ENCODE assay signal across 17 cellular contexts in genomic region chr18:12398625-12399024, GRCh38. TPM values are rescaled to one million over a fixed set of nuclear protein-coding genes. Genes with fewer than 3 reads are reported as not detected.
DNase-seq lines count a peak whose midpoint lies in the region; ATAC-seq, FAIRE-seq and TF ChIP-seq lines count a peak whose summit lies in the region.
"Had no signal": no experiment of that assay in that cellular context is flagged by ENCODE, and none has a peak within 500 bp of the region (broad histone marks: within the 10 kb centered on the region; RNA-seq: fewer than 3 reads in every experiment).

No MANE protein-coding gene starts in this region.

- H3K9me3 ChIP-seq in K562 (replicated peaks; ENCODE audit: control insufficient read depth, insufficient read depth, low read depth, low read length) = no peaks in the 10 kb centered on the region

- no peaks in the 10 kb centered on the region for H4K20me1 ChIP-seq in K562 (replicated peaks; ENCODE audit: control insufficient read depth, insufficient read depth, low read length)

- H2AFZ ChIP-seq in K562 (ENCODE audit: low read depth, low read length) = no peak overlapping the region

- POLR2A ChIA-PET in K562 (lab: Yijun Ruan, JAX) = interaction anchor here (0.6 kb wide), 1 partner anchor 486 kb away, joined by 5 read pairs; no protein-coding TSS in a partner anchor

- intact Hi-C loops in K562 (cut with micrococcal nuclease) = loop anchor here (5.0 kb wide), 1 partner anchor 134 kb away; no protein-coding TSS in a partner anchor
- intact Hi-C loops in posterior vena cava (cut with DNase I) = loop anchor here in 1 of 2 donors (5.0 kb wide), 1 partner anchor 259 kb away; the partner anchor contains the start of gene SPIRE1

- no peak for TF ChIP-seq RAD21 in K562 (CRISPR knock-in tag; conservative IDR thresholded peaks at IDR 0.05 in 1 of 2, IDR thresholded peaks at IDR 0.05 in 1 of 2)

- DNase-seq in AG08396 (ENCODE audit: low spot score) (peak; percentile 2), AG10803 (ENCODE audit: low read depth) (peak; percentile 30), K562 (ENCODE audit: extremely low read depth in 1 of 4, low spot score in 3 of 4) (no peak), posterior vena cava (ENCODE audit: low spot score) (peak; percentile 5), AG08395 (ENCODE audit: low spot score) (no peak)
- DNase-seq in stimulated activated naive CD4-positive, alpha-beta T cell treated with Interleukin-2 at 50 U/mL for 16 hours (lab: John Stamatoyannopoulos, UW) = no peak
- DNase-seq: ACHN; CD4-positive, alpha-beta T cell; DMS79 treated with DMSO at 0.1 percent for 48 hours; GF-D8; HCEC 1CT had no signal

- no peak overlapping the region for H3K9ac ChIP-seq in K562 (ENCODE audit: insufficient read depth in 1 of 2, low read depth in 2 of 2, low read length in 2 of 2)

- peaks cover 10 to 21% of the 10 kb centered on the region in 2 experiments; a peak in 4 of 5 replicates for H3K4me1 ChIP-seq in K562 (replicated peaks in 1 of 2; ENCODE audit: control insufficient read depth in 2 of 2, insufficient read depth in 2 of 2, low read length in 2 of 2)

- no peak overlapping the region for H3K4me3 ChIP-seq in AG10803 (ENCODE audit: low read length)
- H3K4me3 ChIP-seq in K562 = no peak overlapping the region
- H3K4me3 ChIP-seq: GM23338 had no signal

- TF ChIP-seq POLR2A in K562 (conservative IDR thresholded peaks at IDR 0.05) = no peak

- ATAC-seq in K562 = no peak
- no peak for ATAC-seq in HG02884 (IDR thresholded peaks at IDR 0.05; ENCODE audit: unreplicated experiment)
- ATAC-seq: GM23338 had no signal

- in situ Hi-C loops in K562 (cut with MboI) = loop anchor here (5.0 kb wide), 1 partner anchor 544 kb away; no protein-coding TSS in a partner anchor

- BruUV-seq in K562 (replicated peaks; lab: Mats Ljungman, UMichigan) = no TSS peak

- H3K27ac ChIP-seq in K562 (ENCODE audit: extremely low read depth, low read depth, low read length) = no peak overlapping the region
- H3K27ac ChIP-seq: C4-2B, HL-60 had no signal

- 67% methylated on average over 5 of the region's 5 CpGs for WGBS in K562 (ENCODE audit: insufficient coverage, low coverage, missing lambda C conversion rate)

- H3K4me2 ChIP-seq in K562 (ENCODE audit: insufficient read depth, low read length) = no peak overlapping the region
- H3K4me2 ChIP-seq: GM23338 had no signal

- CTCF ChIA-PET in K562 (lab: Yijun Ruan, JAX; ENCODE audit: low intra/inter-chr PET ratio) = interaction anchor here (0.7 kb wide), 1 partner anchor 43 kb away, joined by 3 read pairs; no protein-coding TSS in a partner anchor

- no peaks in the 10 kb centered on the region for H3K27me3 ChIP-seq in K562 (ENCODE audit: control insufficient read depth in 2 of 2, insufficient read depth in 2 of 2, low read length in 2 of 2)

- H3K79me2 ChIP-seq in K562 (ENCODE audit: control insufficient read depth, insufficient read depth, low read length) = no peaks in the 10 kb centered on the region

- no peak for TF ChIP-seq EP300 in K562 (IDR thresholded peaks at IDR 0.05; ENCODE audit: low read length)

- no peak for FAIRE-seq in K562 (lab: Jason Lieb, UNC)
- FAIRE-seq: A204.1, H54 had no signal

- H3K9me1 ChIP-seq in K562 (ENCODE audit: control insufficient read depth, insufficient read depth, low read length) = no peaks in the 10 kb centered on the region

- H3K36me3 ChIP-seq in K562 (ENCODE audit: control insufficient read depth, insufficient read depth, low read length) = no peaks in the 10 kb centered on the region

- no peak for TF ChIP-seq CTCF in AG10803 (conservative IDR thresholded peaks at IDR 0.05; ENCODE audit: low read length)
- no peak for TF ChIP-seq CTCF in K562 (IDR thresholded peaks at IDR 0.05 in 2 of 3, conservative IDR thresholded peaks at IDR 0.05 in 1 of 3; ENCODE audit: insufficient read depth in 2 of 3, low read depth in 1 of 3, low read length in 3 of 3)

TF ChIP-seq in K562, 482 proteins besides CTCF, POLR2A, EP300 and RAD21 (continues in another document):
- TF ChIP-seq ARID3B (CRISPR knock-in tag; IDR thresholded peaks at IDR 0.05; ENCODE audit: borderline replicate concordance) (no peak), EGR1 (conservative IDR thresholded peaks at IDR 0.05) (no peak), TCF7 (IDR thresholded peaks at IDR 0.05; ENCODE audit: borderline replicate concordance) (no peak), FOSL1 (tag; conservative IDR thresholded peaks at IDR 0.05) (no peak)
- TF ChIP-seq, protein P1, sequence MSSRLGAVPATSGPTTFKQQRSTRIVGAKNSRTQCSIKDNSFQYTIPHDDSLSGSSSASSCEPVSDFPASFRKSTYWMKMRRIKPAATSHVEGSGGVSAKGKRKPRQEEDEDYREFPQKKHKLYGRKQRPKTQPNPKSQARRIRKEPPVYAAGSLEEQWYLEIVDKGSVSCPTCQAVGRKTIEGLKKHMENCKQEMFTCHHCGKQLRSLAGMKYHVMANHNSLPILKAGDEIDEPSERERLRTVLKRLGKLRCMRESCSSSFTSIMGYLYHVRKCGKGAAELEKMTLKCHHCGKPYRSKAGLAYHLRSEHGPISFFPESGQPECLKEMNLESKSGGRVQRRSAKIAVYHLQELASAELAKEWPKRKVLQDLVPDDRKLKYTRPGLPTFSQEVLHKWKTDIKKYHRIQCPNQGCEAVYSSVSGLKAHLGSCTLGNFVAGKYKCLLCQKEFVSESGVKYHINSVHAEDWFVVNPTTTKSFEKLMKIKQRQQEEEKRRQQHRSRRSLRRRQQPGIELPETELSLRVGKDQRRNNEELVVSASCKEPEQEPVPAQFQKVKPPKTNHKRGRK (tag; IDR thresholded peaks at IDR 0.05) = peak; percentile 59; the same call in 1 of the 2 replicates

RNA-seq across cellular contexts. Expression of gene PRELID3A, which starts 9.1 kb away (rescaled TPM):
- 32.0 and 35.2 TPM in 2 replicates for total RNA-seq in K562 (2011; cell fraction: chromatin; rRNA removed; ENCODE audit: low replicate concordance)
- total RNA-seq in K562 (2011; cell fraction: nucleolus; rRNA removed) = 13.5 and 15.5 TPM in 2 replicates
- 12.5 and 14.7 TPM in 2 replicates for total RNA-seq in K562 (2011; cell fraction: nucleoplasm; rRNA removed)
- total RNA-seq in K562 (2014; rRNA removed) (5.3 and 5.4 TPM in 2 replicates), K562 (2014; rRNA removed; fragmentation: Illumina TruSeq; extraction: Trizol) (5.4 and 5.8 TPM in 2 replicates), K562 (2015; rRNA removed; fragmentation: Illumina TruSeq; extraction: Trizol) (5.4 and 6.6 TPM in 2 replicates), K562 (2021) (4.8 and 7.3 TPM in 2 replicates), posterior vena cava (1 to 10 TPM; 3.3 to 3.7 TPM)
- polyA plus RNA-seq in K562 (2011; rRNA removed) (5.7 and 6.2 TPM in 2 replicates), K562 (2014; fragmentation: Illumina TruSeq; extraction: Trizol) (5.1 and 5.4 TPM in 2 replicates), K562 (2014; fragmentation: Nextera tagmentation; extraction: Ambion mirVana) (under 1 TPM; 0.14 to 0.32 TPM), K562 (2014; rRNA removed) (7.8 and 14.3 TPM in 2 replicates)
- 3.5 and 4.1 TPM in 2 replicates for polyA plus RNA-seq in K562 (2011; cell fraction: cytosol; rRNA removed)
- 14.6 and 16.9 TPM in 2 replicates for polyA plus RNA-seq in K562 (2011; cell fraction: nucleus; rRNA removed)
- polyA plus RNA-seq in K562 (2012) = 5.3 and 5.4 TPM in 2 replicates
- 2.5 and 3.4 TPM in 2 replicates for polyA minus RNA-seq in K562 (2011; rRNA and poly(A)+ RNA removed)
- 1.8 and 2.6 TPM in 2 replicates for polyA minus RNA-seq in K562 (2011; cell fraction: cytosol; rRNA and poly(A)+ RNA removed)
- polyA minus RNA-seq in K562 (2011; cell fraction: nucleus; rRNA and poly(A)+ RNA removed) = 3.0 and 5.0 TPM in 2 replicates

RNA-seq across cellular contexts. Expression of gene AFG3L2, which starts 21.6 kb away (rescaled TPM):
- 77.0 and 155 TPM in 2 replicates for total RNA-seq in K562 (2011; cell fraction: chromatin; rRNA removed; ENCODE audit: low replicate concordance)
- total RNA-seq in K562 (2011; cell fraction: nucleolus; rRNA removed) = 51.5 and 52.8 TPM in 2 replicates
- total RNA-seq in K562 (2011; cell fraction: nucleoplasm; rRNA removed) = 70.2 and 77.7 TPM in 2 replicates
- total RNA-seq in K562 (2014; rRNA removed) = 87.1 and 99.4 TPM in 2 replicates
- total RNA-seq in K562 (2014; rRNA removed; fragmentation: Illumina TruSeq; extraction: Trizol) = 109 and 115 TPM in 2 replicates
- 94.4 and 97.2 TPM in 2 replicates for total RNA-seq in K562 (2015; rRNA removed; fragmentation: Illumina TruSeq; extraction: Trizol)
- 86.4 and 96.5 TPM in 2 replicates for total RNA-seq in K562 (2021)
- 61.3 and 82.2 TPM in 2 replicates for polyA plus RNA-seq in K562 (2011; rRNA removed)
- polyA plus RNA-seq in K562 (2011; cell fraction: cytosol; rRNA removed) = 33.6 and 43.6 TPM in 2 replicates
- 38.1 and 46.6 TPM in 2 replicates for polyA plus RNA-seq in K562 (2011; cell fraction: nucleus; rRNA removed)
- 47.9 and 71.2 TPM in 2 replicates for polyA plus RNA-seq in K562 (2012)
- polyA plus RNA-seq in K562 (2014; fragmentation: Illumina TruSeq; extraction: Trizol) = 79.0 and 84.0 TPM in 2 replicates
- polyA plus RNA-seq in K562 (2014; fragmentation: Nextera tagmentation; extraction: Ambion mirVana) = 10 to 100 TPM; 24.1 to 25.6 TPM
- polyA plus RNA-seq in K562 (2014; rRNA removed) = 76.8 and 80.5 TPM in 2 replicates
- polyA minus RNA-seq in K562 (2011; rRNA and poly(A)+ RNA removed) = 103 and 111 TPM in 2 replicates
- polyA minus RNA-seq in K562 (2011; cell fraction: cytosol; rRNA and poly(A)+ RNA removed) = 40.6 and 55.4 TPM in 2 replicates
- polyA minus RNA-seq in K562 (2011; cell fraction: nucleus; rRNA and poly(A)+ RNA removed) = 30.3 and 46.5 TPM in 2 replicates
- 10 to 100 TPM; 26.4 to 29.4 TPM for total RNA-seq in posterior vena cava

Comparison
In these comparisons a context has a peak if more than half of its experiments do, and no peak if none do; other contexts are left out.
1. DNase-seq: peak in AG08396 (single experiment), AG10803 (single experiment) and posterior vena cava (single experiment); none in K562 (0 of 4), AG08395 (single experiment) and stimulated activated naive CD4-positive, alpha-beta T cell treated with Interleukin-2 at 50 U/mL for 16 hours (single experiment).